In genomic region chr2:12433641-12433990, GRCh38 we compare ENCODE assay signal across 17 cellular contexts.
A peak's percentile ranks its signal among the peaks of the same experiment; 100 is the strongest.
DNase-seq lines count a peak whose midpoint lies in the region; ATAC-seq and TF ChIP-seq lines count a peak whose summit lies in the region.
"Had no signal": no experiment of that assay in that cellular context is flagged by ENCODE, and none has a peak within 500 bp of the region (broad histone marks: within the 10 kb centered on the region; RNA-seq: fewer than 3 reads in every experiment).

No MANE protein-coding gene starts in this region.

- H3K27me3 ChIP-seq in breast epithelium, result no peaks in the 10 kb centered on the region
- H3K27me3 ChIP-seq in upper lobe of right lung, result no peaks in the 10 kb centered on the region

- H3K27ac ChIP-seq in breast epithelium, result no peak overlapping the region
- H3K27ac ChIP-seq in RWPE1, result no peak overlapping the region
- no peak overlapping the region for H3K27ac ChIP-seq in upper lobe of right lung
- H3K27ac ChIP-seq: lower lobe of right lung had no signal

- no peaks in the 10 kb centered on the region for H3K9me3 Mint-ChIP-seq in MCF 10A (ENCODE audit: unreplicated experiment)
- H3K9me3 Mint-ChIP-seq: activated naive CD8-positive, alpha-beta T cell treated with anti-CD3 and anti-CD28 coated beads, Interleukin-2, amount 50 U/mL, for 24 hours; natural killer cell had no signal

- ATAC-seq in upper lobe of right lung (peak; percentile 57), HG02798 (IDR thresholded peaks at IDR 0.05; ENCODE audit: poor library complexity, unreplicated experiment) (no peak)
- ATAC-seq: activated naive CD8-positive, alpha-beta T cell treated with anti-CD3 and anti-CD28 coated beads, Interleukin-2, amount 50 U/mL, for 24 hours; lower lobe of right lung; natural killer cell had no signal

- intact Hi-C loops in MCF 10A (cut with micrococcal nuclease) (loop anchor here (1.0 to 2.0 kb wide), 3 partner anchors 283 to 574 kb away; partner anchors contain the start of gene TRIB2), breast epithelium (cut with DNase I; ENCODE audit: low total_unique reads) (no loop called here), upper lobe of right lung (cut with DNase I) (no loop called here)

- POLR2A ChIA-PET in MCF 10A (lab: Yijun Ruan, JAX), result interaction anchor here (0.6 to 1.5 kb wide), 2 partner anchors 284 to 497 kb away, joined by 3 to 6 read pairs; partner anchors contain the start of gene TRIB2
- POLR2A ChIA-PET in RWPE1 (lab: Yijun Ruan, JAX; ENCODE audit: low non-redundant PET), result no interaction called here

- DNase-seq in MCF 10A (ENCODE audit: unreplicated experiment) (peak; percentile 35), breast epithelium (ENCODE audit: low spot score in 2 of 2) (no peak), RWPE1 (ENCODE audit: low spot score) (peak; percentile 13), epithelial cell of proximal tubule (ENCODE audit: low read depth) (no peak), upper lobe of right lung (no peak), AG08395 (ENCODE audit: low spot score) (no peak)
- no peak for DNase-seq in activated CD8-positive, alpha-beta memory T cell treated with anti-CD3 and anti-CD28 coated beads for 24 hours
- DNase-seq: activated CD4-positive, alpha-beta T cell treated with anti-CD3 and anti-CD28 coated beads for 4 hours; activated naive CD8-positive, alpha-beta T cell treated with anti-CD3 and anti-CD28 coated beads, Interleukin-2, amount 50 U/mL, for 24 hours; foreskin melanocyte; GOT3; lower lobe of right lung; natural killer cell; NCI-H2029; RPMI8226; T-helper 2 cell had no signal

- H3K36me3 Mint-ChIP-seq in MCF 10A (ENCODE audit: insufficient read depth, unreplicated experiment), result no peaks in the 10 kb centered on the region
- H3K36me3 Mint-ChIP-seq: natural killer cell had no signal

- TF ChIP-seq CTCF in MCF 10A (IDR thresholded peaks at IDR 0.05; ENCODE audit: unreplicated experiment), result no peak
- TF ChIP-seq CTCF in breast epithelium (IDR thresholded peaks at IDR 0.05), result no peak
- TF ChIP-seq CTCF in RWPE1 (conservative IDR thresholded peaks at IDR 0.05; ENCODE audit: low read depth), result no peak
- TF ChIP-seq CTCF in epithelial cell of proximal tubule (conservative IDR thresholded peaks at IDR 0.05; ENCODE audit: low read depth, low read length), result peak; percentile 38
- no peak for TF ChIP-seq CTCF in upper lobe of right lung (IDR thresholded peaks at IDR 0.05)

- TF ChIP-seq POLR2A in breast epithelium (IDR thresholded peaks at IDR 0.05), result no peak

- H3K4me1 ChIP-seq in breast epithelium, result no peaks in the 10 kb centered on the region
- peaks cover 10% of the 10 kb centered on the region for H3K4me1 ChIP-seq in upper lobe of right lung

- H3K36me3 ChIP-seq in breast epithelium, result no peaks in the 10 kb centered on the region
- H3K36me3 ChIP-seq in upper lobe of right lung, result no peaks in the 10 kb centered on the region
- H3K36me3 ChIP-seq: lower lobe of right lung had no signal

- H3K4me1 Mint-ChIP-seq in MCF 10A (ENCODE audit: insufficient read depth, unreplicated experiment), result peaks cover 15% of the 10 kb centered on the region

- no TSS peak for BruUV-seq in MCF 10A (replicated peaks; lab: Mats Ljungman, UMichigan)

- CTCF ChIA-PET in MCF 10A (lab: Yijun Ruan, JAX) (interaction anchor here (0.6 to 1.2 kb wide), 4 partner anchors 22 to 573 kb away, joined by 3 to 4 read pairs (median 3); no protein-coding TSS in a partner anchor), RWPE1 (lab: Yijun Ruan, JAX) (interaction anchor here (0.5 to 0.7 kb wide), 2 partner anchors 19 to 246 kb away, joined by 3 read pairs; no protein-coding TSS in a partner anchor)

- no peak overlapping the region for H3K27ac Mint-ChIP-seq in MCF 10A (ENCODE audit: low read depth, unreplicated experiment)
- H3K27ac Mint-ChIP-seq: activated naive CD8-positive, alpha-beta T cell treated with anti-CD3 and anti-CD28 coated beads, Interleukin-2, amount 50 U/mL, for 24 hours; natural killer cell had no signal

- no peak overlapping the region for H3K4me3 Mint-ChIP-seq in MCF 10A (ENCODE audit: unreplicated experiment)
- H3K4me3 Mint-ChIP-seq: activated naive CD8-positive, alpha-beta T cell treated with anti-CD3 and anti-CD28 coated beads, Interleukin-2, amount 50 U/mL, for 24 hours; natural killer cell had no signal

- no peaks in the 10 kb centered on the region for H3K27me3 Mint-ChIP-seq in MCF 10A (ENCODE audit: insufficient read depth, unreplicated experiment)
- H3K27me3 Mint-ChIP-seq: activated naive CD8-positive, alpha-beta T cell treated with anti-CD3 and anti-CD28 coated beads, Interleukin-2, amount 50 U/mL, for 24 hours had no signal

- H3K9me3 ChIP-seq in breast epithelium (no peaks in the 10 kb centered on the region), upper lobe of right lung (no peaks in the 10 kb centered on the region)
- H3K9me3 ChIP-seq: lower lobe of right lung had no signal

- H3K4me3 ChIP-seq in breast epithelium, result no peak overlapping the region
- H3K4me3 ChIP-seq in epithelial cell of proximal tubule (ENCODE audit: low read depth, low read length), result no peak overlapping the region
- H3K4me3 ChIP-seq in upper lobe of right lung, result no peak overlapping the region
- H3K4me3 ChIP-seq: lower lobe of right lung had no signal

Comparison
In these comparisons a context has a peak if more than half of its experiments do, and no peak if none do; other contexts are left out.
1. DNase-seq: peak in MCF 10A (single experiment) and RWPE1 (single experiment); none in breast epithelium (0 of 2), epithelial cell of proximal tubule (single experiment), upper lobe of right lung (single experiment), AG08395 (single experiment) and activated CD8-positive, alpha-beta memory T cell treated with anti-CD3 and anti-CD28 coated beads for 24 hours (single experiment).